In genomic region chr12:91877022-91877421, GRCh38 we compare ENCODE assay signal across 8 cellular contexts.
DNase-seq lines count a peak whose midpoint lies in the region; ATAC-seq and TF ChIP-seq lines count a peak whose summit lies in the region.

No MANE protein-coding gene starts in this region.

- H3K9me3 Mint-ChIP-seq in Caco-2 (ENCODE audit: unreplicated experiment): peaks cover 15% of the 10 kb centered on the region

- H3K4me1 Mint-ChIP-seq in Caco-2 (ENCODE audit: low read depth, unreplicated experiment): no peaks in the 10 kb centered on the region

- H3K4me3 ChIP-seq in foreskin fibroblast (ENCODE audit: low read depth in 1 of 2, low read length in 2 of 2) (no peak overlapping the region), Caco-2 (ENCODE audit: low read depth, low read length) (no peak overlapping the region)

- H3K27me3 ChIP-seq in Caco-2 (replicated peaks; ENCODE audit: control insufficient read depth, insufficient read depth, low read length): no peaks in the 10 kb centered on the region

- CTCF ChIA-PET in Caco-2 (lab: Charles Lee): no interaction called here

- peak; percentile 89 for ATAC-seq in GM21529 (IDR thresholded peaks at IDR 0.05; ENCODE audit: unreplicated experiment)

- DNase-seq in COLO668 (lab: John Stamatoyannopoulos, UW; ENCODE audit: unreplicated experiment) (peak; percentile 56), NCI-H146 treated with DMSO at 0.1 percent for 48 hours (lab: John Stamatoyannopoulos, UW; ENCODE audit: unreplicated experiment) (peak; percentile 69), foreskin fibroblast (peak; percentile 64 to 65), inferior parietal cortex (ENCODE audit: extremely low spot score) (no peak), Caco-2 (no peak)
- DNase-seq in activated CD8-positive, alpha-beta memory T cell treated with anti-CD3 and anti-CD28 coated beads for 24 hours: peak; percentile 83
- peak; percentile 34 to 73 for DNase-seq in stimulated activated CD4-positive, alpha-beta T cell treated with anti-CD3 and anti-CD28 coated beads, Interleukin-1b, Interleukin-23, amount 100 ng/mL, for 4 hours (ENCODE audit: low read depth in 2 of 2)

- H3K27ac Mint-ChIP-seq in Caco-2 (ENCODE audit: unreplicated experiment): no peak overlapping the region

- intact Hi-C loops in Caco-2 (cut with micrococcal nuclease; ENCODE audit: unreplicated experiment): no loop called here

- H3K4me1 ChIP-seq in Caco-2: no peaks in the 10 kb centered on the region

- H3K36me3 ChIP-seq in Caco-2 (ENCODE audit: control insufficient read depth, insufficient read depth, low read length): no peaks in the 10 kb centered on the region

- no peak overlapping the region for H3K4me3 Mint-ChIP-seq in Caco-2 (ENCODE audit: unreplicated experiment)

- H3K9me3 ChIP-seq in Caco-2: no peaks in the 10 kb centered on the region

- no peaks in the 10 kb centered on the region for H3K27me3 Mint-ChIP-seq in Caco-2 (ENCODE audit: insufficient read depth, unreplicated experiment)

- no TSS peak for BruUV-seq in Caco-2 (replicated peaks; lab: Mats Ljungman, UMichigan)

- TF ChIP-seq CTCF in foreskin fibroblast (IDR thresholded peaks at IDR 0.05; ENCODE audit: low read depth, low read length) (no peak), Caco-2 (IDR thresholded peaks at IDR 0.05; ENCODE audit: insufficient read depth in 1 of 2, low read depth in 1 of 2, low read length in 1 of 2, severe bottlenecking in 1 of 2, unreplicated experiment in 1 of 2) (no peak)

- POLR2A ChIA-PET in Caco-2 (lab: Charles Lee): interaction anchor here (0.7 kb wide), 1 partner anchor 269 kb away, joined by 3 read pairs; the partner anchor contains the start of gene BTG1

- no peaks in the 10 kb centered on the region for H3K36me3 Mint-ChIP-seq in Caco-2 (ENCODE audit: insufficient read depth, unreplicated experiment)

Comparison
In these comparisons a context has a peak if more than half of its experiments do, and no peak if none do; other contexts are left out.
1. DNase-seq: peak in COLO668 (single experiment), NCI-H146 treated with DMSO at 0.1 percent for 48 hours (single experiment), activated CD8-positive, alpha-beta memory T cell treated with anti-CD3 and anti-CD28 coated beads for 24 hours (single experiment), foreskin fibroblast (2 of 2) and stimulated activated CD4-positive, alpha-beta T cell treated with anti-CD3 and anti-CD28 coated beads, Interleukin-1b, Interleukin-23, amount 100 ng/mL, for 4 hours (2 of 2); none in inferior parietal cortex (single experiment) and Caco-2 (0 of 2).